ENCODE assay signal across 8 cellular contexts in genomic region chr7:87154166-87154565, GRCh38. TPM values are rescaled to one million over a fixed set of nuclear protein-coding genes. Genes with fewer than 3 reads are reported as not detected.
DNase-seq lines count a peak whose midpoint lies in the region; ATAC-seq and TF ChIP-seq lines count a peak whose summit lies in the region.

No MANE protein-coding gene starts in this region.

- peaks cover 52% of the 10 kb centered on the region for H3K36me3 Mint-ChIP-seq in activated T-cell treated with anti-CD3 and anti-CD28 coated beads, Interleukin-2, amount 50 U/mL, for 24 hours (ENCODE audit: low read depth)
- H3K36me3 Mint-ChIP-seq in activated CD8-positive, alpha-beta T cell treated with anti-CD3 and anti-CD28 coated beads, Interleukin-2, amount 10 ng/mL, durations not matched to agents 7 days and 5 days (ENCODE audit: low read depth): peaks cover 29% of the 10 kb centered on the region
- peaks cover 0 to 4% (median 0%) of the 10 kb centered on the region in 3 donors for H3K36me3 Mint-ChIP-seq in immature natural killer cell

- ATAC-seq in activated CD8-positive, alpha-beta T cell treated with anti-CD3 and anti-CD28 coated beads, Interleukin-2, amount 10 ng/mL, durations not matched to agents 7 days and 5 days: no peak
- ATAC-seq in GM18520 (IDR thresholded peaks at IDR 0.05; ENCODE audit: unreplicated experiment): no peak
- ATAC-seq in HG03025 (IDR thresholded peaks at IDR 0.05; ENCODE audit: low FRiP score, unreplicated experiment): no peak

- peaks cover 0 to 65% (median 30%) of the 10 kb centered on the region in 4 donors for H3K4me1 ChIP-seq in tibial artery

- CTCF ChIA-PET in activated CD8-positive, alpha-beta T cell treated with anti-CD3 and anti-CD28 coated beads, Interleukin-2, amount 10 ng/mL, durations not matched to agents 7 days and 5 days (lab: Charles Lee): interaction anchor here (0.7 to 9.5 kb wide), 9 partner anchors 14 to 446 kb away, joined by 3 to 87 read pairs (median 4); partner anchors contain the start of gene TMEM243

- peak overlapping the region; percentile 8 for H3K27ac Mint-ChIP-seq in activated T-cell treated with anti-CD3 and anti-CD28 coated beads, Interleukin-2, amount 50 U/mL, for 24 hours
- H3K27ac Mint-ChIP-seq in activated CD8-positive, alpha-beta T cell treated with anti-CD3 and anti-CD28 coated beads, Interleukin-2, amount 10 ng/mL, durations not matched to agents 7 days and 5 days: no peak overlapping the region
- H3K27ac Mint-ChIP-seq in immature natural killer cell: peak overlapping the region in 4 of 6 donors; percentile 39 to 97 (median 50)

- POLR2A ChIA-PET in activated CD8-positive, alpha-beta T cell treated with anti-CD3 and anti-CD28 coated beads, Interleukin-2, amount 10 ng/mL, durations not matched to agents 7 days and 5 days (lab: Charles Lee): interaction anchor here (0.6 to 4.6 kb wide), 6 partner anchors 14 to 64 kb away, joined by 3 to 146 read pairs (median 4); partner anchors contain the start of gene TMEM243

- DNase-seq in activated T-cell treated with anti-CD3 and anti-CD28 coated beads, Interleukin-2, amount 50 U/mL, for 24 hours: no peak
- no peak for DNase-seq in activated T-cell treated with anti-CD3 and anti-CD28 coated beads, Interleukin-2, amount 50 U/mL, for 1 hour
- DNase-seq in activated CD8-positive, alpha-beta T cell treated with anti-CD3 and anti-CD28 coated beads, Interleukin-2, amount 10 ng/mL, durations not matched to agents 7 days and 5 days: no peak
- DNase-seq in immature natural killer cell: no peak
- DNase-seq in tibial artery: no peak
- DNase-seq in DMS79 treated with DMSO at 0.1 percent for 48 hours (lab: John Stamatoyannopoulos, UW): no peak

- H3K36me3 ChIP-seq in tibial artery: no peaks in the 10 kb centered on the region

- no peaks in the 10 kb centered on the region for H3K9me3 ChIP-seq in tibial artery

- no peaks in the 10 kb centered on the region for H3K27me3 Mint-ChIP-seq in activated T-cell treated with anti-CD3 and anti-CD28 coated beads, Interleukin-2, amount 50 U/mL, for 24 hours
- peaks cover 2% of the 10 kb centered on the region for H3K27me3 Mint-ChIP-seq in activated CD8-positive, alpha-beta T cell treated with anti-CD3 and anti-CD28 coated beads, Interleukin-2, amount 10 ng/mL, durations not matched to agents 7 days and 5 days (ENCODE audit: low read depth)
- peaks cover 6 to 17% (median 17%) of the 10 kb centered on the region in 3 donors for H3K27me3 Mint-ChIP-seq in immature natural killer cell (ENCODE audit: low read depth in 3 of 3)

- peak overlapping the region; percentile 88 for H3K4me3 Mint-ChIP-seq in activated T-cell treated with anti-CD3 and anti-CD28 coated beads, Interleukin-2, amount 50 U/mL, for 24 hours
- H3K4me3 Mint-ChIP-seq in activated CD8-positive, alpha-beta T cell treated with anti-CD3 and anti-CD28 coated beads, Interleukin-2, amount 10 ng/mL, durations not matched to agents 7 days and 5 days: peak overlapping the region; percentile 94
- H3K4me3 Mint-ChIP-seq in immature natural killer cell: peak overlapping the region; percentile 95 to 99 (median 97)

- H3K27ac ChIP-seq in tibial artery: peak overlapping the region; percentile 99

- no peak for TF ChIP-seq CTCF in tibial artery (IDR thresholded peaks at IDR 0.05)

- no peaks in the 10 kb centered on the region for H3K9me3 Mint-ChIP-seq in activated T-cell treated with anti-CD3 and anti-CD28 coated beads, Interleukin-2, amount 50 U/mL, for 24 hours
- H3K9me3 Mint-ChIP-seq in activated CD8-positive, alpha-beta T cell treated with anti-CD3 and anti-CD28 coated beads, Interleukin-2, amount 10 ng/mL, durations not matched to agents 7 days and 5 days (ENCODE audit: insufficient read depth): no peaks in the 10 kb centered on the region
- no peaks in the 10 kb centered on the region for H3K9me3 Mint-ChIP-seq in immature natural killer cell

- intact Hi-C loops in tibial artery (cut with DNase I; ENCODE audit: low total_unique reads): loop anchor here (5.0 kb wide), 1 partner anchor 97 kb away; the partner anchor contains the start of gene ELAPOR2

- peaks cover 57% of the 10 kb centered on the region for H3K4me1 Mint-ChIP-seq in activated T-cell treated with anti-CD3 and anti-CD28 coated beads, Interleukin-2, amount 50 U/mL, for 24 hours (ENCODE audit: low read depth)
- H3K4me1 Mint-ChIP-seq in activated CD8-positive, alpha-beta T cell treated with anti-CD3 and anti-CD28 coated beads, Interleukin-2, amount 10 ng/mL, durations not matched to agents 7 days and 5 days (ENCODE audit: low read depth): peaks cover 43% of the 10 kb centered on the region
- peaks cover 60 to 71% of the 10 kb centered on the region in 2 donors for H3K4me1 Mint-ChIP-seq in immature natural killer cell

- peak overlapping the region; percentile 85 for H3K4me3 ChIP-seq in tibial artery

- H3K27me3 ChIP-seq in tibial artery: no peaks in the 10 kb centered on the region

RNA-seq across cellular contexts. Expression of gene DMTF1, which starts 1.9 kb away (rescaled TPM):
- 10 to 100 TPM; 94.7 to 96.8 TPM for total RNA-seq in activated CD8-positive, alpha-beta T cell treated with anti-CD3 and anti-CD28 coated beads, Interleukin-2, amount 10 ng/mL, durations not matched to agents 7 days and 5 days
- 10 to 100 TPM in 2 of 3 donors, 1 to 10 TPM in 1; 2.8 to 21.7 (median 11.7) TPM for polyA plus RNA-seq in immature natural killer cell
